Comparison of ENCODE assay signal across 26 cellular contexts in the genomic region with DNA sequence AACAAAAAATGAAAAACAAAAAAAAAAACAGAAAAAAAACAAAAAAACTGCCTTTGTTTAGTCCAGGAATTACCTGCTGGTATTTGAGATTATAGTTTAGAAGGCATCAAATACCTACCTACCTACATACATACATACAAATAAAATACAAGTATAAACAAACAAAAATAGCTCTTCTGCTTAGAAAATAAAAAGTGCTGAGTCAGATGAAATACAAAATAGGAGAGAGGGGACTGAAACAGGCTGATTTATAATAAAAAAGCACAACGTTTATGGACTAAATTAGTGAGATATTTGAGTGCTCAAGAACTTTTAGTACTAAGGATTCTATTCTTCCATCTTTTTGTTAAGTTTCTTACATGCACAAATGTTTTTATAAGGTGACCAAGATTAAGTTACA.
"Had no signal": no experiment of that assay in that cellular context is flagged by ENCODE, and none has a peak within 500 bp of the region (broad histone marks: within the 10 kb centered on the region; RNA-seq: fewer than 3 reads in every experiment).

No MANE protein-coding gene starts in this region.

- H3K36me3 ChIP-seq: esophagus squamous epithelium, gastrocnemius medialis, heart right ventricle, left lung, lower lobe of right lung had no signal

- H3K4me3 ChIP-seq: esophagus squamous epithelium, gastrocnemius medialis, heart right ventricle, left lung, lower lobe of right lung, mucosa of descending colon had no signal

- H3K27ac ChIP-seq: epithelial cell of prostate, esophagus squamous epithelium, gastrocnemius medialis, heart right ventricle, left lung, lower lobe of right lung had no signal

- H3K9me3 ChIP-seq: esophagus squamous epithelium, gastrocnemius medialis, lower lobe of right lung had no signal

- FAIRE-seq: endometrium, islet of Langerhans, keratinocyte had no signal

- H3K4me1 ChIP-seq: esophagus squamous epithelium, gastrocnemius medialis, heart right ventricle, left lung, lower lobe of right lung had no signal

- DNase-seq: cortex of kidney; effector CD8-positive, alpha-beta T cell; effector memory CD8-positive, alpha-beta T cell; endodermal cell; erythroblast; esophagus squamous epithelium; foreskin fibroblast; foreskin melanocyte; gastrocnemius medialis; glutamatergic neuron; head of caudate nucleus; heart right ventricle; hippocampal formation; left cardiac atrium; left lung; left ventricle myocardium superior; lower lobe of right lung; mesenchymal stem cell; mucosa of descending colon; naive B cell; naive thymus-derived CD8-positive, alpha-beta T cell had no signal

- H3K27me3 ChIP-seq: esophagus squamous epithelium, gastrocnemius medialis, heart right ventricle, left lung had no signal

- ATAC-seq: effector memory CD8-positive, alpha-beta T cell; esophagus mucosa; gastrocnemius medialis; heart right ventricle; left cardiac atrium; left lung; left ventricle myocardium superior; lower lobe of right lung; mucosa of descending colon; naive thymus-derived CD8-positive, alpha-beta T cell had no signal
